Comparison of ENCODE assay signal across 8 cellular contexts in genomic region chr19:49442793-49443365, GRCh38. TPM values are rescaled to one million over a fixed set of nuclear protein-coding genes. Genes with fewer than 3 reads are reported as not detected.
DNase-seq lines count a peak whose midpoint lies in the region; ATAC-seq and TF ChIP-seq lines count a peak whose summit lies in the region.

No MANE protein-coding gene starts in this region.

- no peak for TF ChIP-seq CTCF in endodermal cell (conservative IDR thresholded peaks at IDR 0.05)

- DNase-seq in NCI-H1436 (lab: John Stamatoyannopoulos, UW), result peak; percentile 85
- no peak for DNase-seq in NCI-H1436 treated with DMSO at 0.1 percent for 48 hours (lab: John Stamatoyannopoulos, UW)
- DNase-seq in NCI-H2227 treated with DMSO at 0.1 percent for 48 hours (lab: John Stamatoyannopoulos, UW), result peak; percentile 48
- DNase-seq in activated CD4-positive, alpha-beta T cell treated with anti-CD3 and anti-CD28 coated beads, Interleukin-2, amount 50 U/mL, for 1 hour, result peak; percentile 46
- DNase-seq in endodermal cell, result peak; percentile 100

- peaks cover 7% of the 10 kb centered on the region for H3K36me3 ChIP-seq in endodermal cell (ENCODE audit: control insufficient read depth, insufficient read depth, low read length)
- peaks cover 16% of the 10 kb centered on the region for H3K36me3 ChIP-seq in mesodermal cell (ENCODE audit: control insufficient read depth, insufficient read depth, low read length)
- peaks cover 0 to 3% of the 10 kb centered on the region in 2 donors for H3K36me3 ChIP-seq in stomach smooth muscle (ENCODE audit: control insufficient read depth in 2 of 2, insufficient read depth in 2 of 2, low read length in 2 of 2)

- peaks cover 48% of the 10 kb centered on the region for H3K27me3 ChIP-seq in endodermal cell (ENCODE audit: control insufficient read depth, insufficient read depth, low read length, poor library complexity, severe bottlenecking)
- peaks cover 36 to 44% of the 10 kb centered on the region in 2 donors for H3K27me3 ChIP-seq in stomach smooth muscle (ENCODE audit: control insufficient read depth in 1 of 2, insufficient read depth in 2 of 2, low read length in 2 of 2)

- no peaks in the 10 kb centered on the region for H3K4me1 Mint-ChIP-seq in endodermal cell

- peak overlapping the region; percentile 64 for H3K4me3 Mint-ChIP-seq in endodermal cell

- H3K9ac ChIP-seq in endodermal cell (ENCODE audit: extremely low read depth, low read length, poor library complexity, severe bottlenecking) (peak overlapping the region; percentile 47), stomach smooth muscle (ENCODE audit: low read length in 2 of 2) (peak overlapping the region in 1 of 2 donors; percentile 22)

- no peaks in the 10 kb centered on the region for H3K4me1 ChIP-seq in endodermal cell (ENCODE audit: control insufficient read depth, insufficient read depth, low read length)
- no peaks in the 10 kb centered on the region for H3K4me1 ChIP-seq in mesodermal cell (ENCODE audit: control insufficient read depth, insufficient read depth, low read length, poor library complexity, severe bottlenecking)
- H3K4me1 ChIP-seq in stomach smooth muscle (ENCODE audit: control insufficient read depth, insufficient read depth, low read length), result peaks cover 18% of the 10 kb centered on the region

- no peaks in the 10 kb centered on the region for H3K9me3 Mint-ChIP-seq in endodermal cell

- ATAC-seq in HG02885 (IDR thresholded peaks at IDR 0.05; ENCODE audit: poor library complexity, unreplicated experiment), result peak; percentile 25

- H3K4me3 ChIP-seq in endodermal cell (ENCODE audit: low read length), result peak overlapping the region; percentile 83
- peak overlapping the region; percentile 58 for H3K4me3 ChIP-seq in mesodermal cell (ENCODE audit: extremely low read depth, insufficient read depth, low read length, poor library complexity, severe bottlenecking)
- H3K4me3 ChIP-seq in stomach smooth muscle (ENCODE audit: low read length in 2 of 2), result peak overlapping the region; percentile 69 to 75

- H3K27ac ChIP-seq in endodermal cell (ENCODE audit: low read depth, low read length), result peak overlapping the region; percentile 60
- H3K27ac ChIP-seq in mesodermal cell (ENCODE audit: low read depth, low read length, severe bottlenecking), result peak overlapping the region; percentile 69
- no peak overlapping the region for H3K27ac ChIP-seq in stomach smooth muscle (ENCODE audit: low read length)

- H3K27ac Mint-ChIP-seq in endodermal cell, result peak overlapping the region; percentile 88

- 0 to 1% methylated on average over 5 to 41 of the region's 41 CpGs for WGBS in endodermal cell (ENCODE audit: insufficient coverage in 1 of 2, insufficient read length in 1 of 2), 2 experiments
- 0 to 1% methylated on average over 27 to 28 of the region's 41 CpGs for WGBS in mesodermal cell (ENCODE audit: insufficient coverage in 2 of 2), 2 experiments

- H3K9me3 ChIP-seq in endodermal cell (ENCODE audit: control insufficient read depth, low read length) (no peaks in the 10 kb centered on the region), mesodermal cell (ENCODE audit: control insufficient read depth, low read length) (no peaks in the 10 kb centered on the region), stomach smooth muscle (ENCODE audit: control insufficient read depth in 2 of 2, low read length in 2 of 2) (no peaks in the 10 kb centered on the region)

- peaks cover 48% of the 10 kb centered on the region for H3K27me3 Mint-ChIP-seq in endodermal cell (ENCODE audit: insufficient read depth)

- H3K36me3 Mint-ChIP-seq in endodermal cell (ENCODE audit: low read depth), result peaks cover 19% of the 10 kb centered on the region

RNA-seq across cellular contexts. Expression of gene SLC17A7, which starts 1.6 kb away (rescaled TPM):
- under 1 TPM; 0.22 to 0.33 TPM for total RNA-seq in endodermal cell
- 1.00 TPM for polyA plus RNA-seq in endodermal cell (2013, experiment 1 of 2)
- 1.1 TPM for polyA plus RNA-seq in endodermal cell (2013, experiment 2 of 2)
- polyA plus RNA-seq in mesodermal cell (2013, experiment 1 of 2), result 0.88 TPM
- polyA plus RNA-seq in mesodermal cell (2013, experiment 2 of 2), result 0.71 TPM

RNA-seq across cellular contexts. Expression of gene PIH1D1, which starts 8.7 kb away (rescaled TPM):
- 100 to 1,000 TPM; 128 to 133 TPM for total RNA-seq in endodermal cell
- 100 TPM for polyA plus RNA-seq in endodermal cell (2013, experiment 1 of 2)
- 90.8 TPM for polyA plus RNA-seq in endodermal cell (2013, experiment 2 of 2)
- 87.5 TPM for polyA plus RNA-seq in mesodermal cell (2013, experiment 1 of 2)
- 77.2 TPM for polyA plus RNA-seq in mesodermal cell (2013, experiment 2 of 2)

RNA-seq across cellular contexts. Expression of gene ALDH16A1, which starts 10.1 kb away (rescaled TPM):
- total RNA-seq in endodermal cell, result 10 to 100 TPM; 52.8 to 57.1 TPM
- 27.4 TPM for polyA plus RNA-seq in endodermal cell (2013, experiment 1 of 2)
- polyA plus RNA-seq in endodermal cell (2013, experiment 2 of 2), result 32.6 TPM
- 25.4 TPM for polyA plus RNA-seq in mesodermal cell (2013, experiment 1 of 2)
- polyA plus RNA-seq in mesodermal cell (2013, experiment 2 of 2), result 22.8 TPM

RNA-seq across cellular contexts. Expression of gene GFY, which starts 17.7 kb away (rescaled TPM):
- under 1 TPM in 1 of 2 donors, not detected in 1; 0.18 TPM for total RNA-seq in endodermal cell
- polyA plus RNA-seq in endodermal cell (2013, experiment 1 of 2), result 0.53 TPM
- 0.41 TPM for polyA plus RNA-seq in endodermal cell (2013, experiment 2 of 2)
- 1.0 TPM for polyA plus RNA-seq in mesodermal cell (2013, experiment 1 of 2)
- 1.3 TPM for polyA plus RNA-seq in mesodermal cell (2013, experiment 2 of 2)

RNA-seq across cellular contexts. Expression of gene PTH2, which starts 19.6 kb away (rescaled TPM):
- total RNA-seq in endodermal cell, result not detected
- polyA plus RNA-seq in endodermal cell (2013, experiment 1 of 2), result 0.64 TPM
- 0.79 TPM for polyA plus RNA-seq in endodermal cell (2013, experiment 2 of 2)
- polyA plus RNA-seq in mesodermal cell (2013, experiment 1 of 2), result 2.0 TPM
- polyA plus RNA-seq in mesodermal cell (2013, experiment 2 of 2), result 2.1 TPM
